In genomic region chr5:142091012-142091411, GRCh38 we compare ENCODE assay signal across 25 cellular contexts. TPM values are rescaled to one million over a fixed set of nuclear protein-coding genes. Genes with fewer than 3 reads are reported as not detected.
DNase-seq lines count a peak whose midpoint lies in the region; ATAC-seq and TF ChIP-seq lines count a peak whose summit lies in the region.
"Had no signal": no experiment of that assay in that cellular context is flagged by ENCODE, and none has a peak within 500 bp of the region (broad histone marks: within the 10 kb centered on the region; RNA-seq: fewer than 3 reads in every experiment).

No MANE protein-coding gene starts in this region.

- H3K4me3 ChIP-seq in CD4-positive, CD25-positive, alpha-beta regulatory T cell (ENCODE audit: low read depth, low read length) = no peak overlapping the region
- H3K4me3 ChIP-seq in brain microvascular endothelial cell (ENCODE audit: low read depth, low read length) = no peak overlapping the region
- H3K4me3 ChIP-seq: BLaER1 treated with 17β-estradiol and CSF1 and Interleukin-3, amounts not matched to agents 10 nM and 100 nM; GM23248; HAP-1 had no signal

- no peak overlapping the region for H3K27ac ChIP-seq in CD4-positive, CD25-positive, alpha-beta regulatory T cell (ENCODE audit: insufficient read depth, low read length, poor library complexity, severe bottlenecking)
- H3K27ac ChIP-seq in brain microvascular endothelial cell = no peak overlapping the region
- H3K27ac ChIP-seq: 22Rv1; BLaER1 treated with 17β-estradiol and CSF1 and Interleukin-3, amounts not matched to agents 10 nM and 100 nM; GM23248; HL-60; KMS-11; RWPE1 had no signal

- no peaks in the 10 kb centered on the region for H3K36me3 ChIP-seq in CD4-positive, CD25-positive, alpha-beta regulatory T cell (ENCODE audit: control insufficient read depth, insufficient read depth, low read length)
- no peaks in the 10 kb centered on the region for H3K36me3 ChIP-seq in brain microvascular endothelial cell (replicated peaks)
- H3K36me3 ChIP-seq: BLaER1 treated with 17β-estradiol and CSF1 and Interleukin-3, amounts not matched to agents 10 nM and 100 nM; HAP-1 had no signal

- CTCF ChIA-PET in activated CD4-positive, alpha-beta T cell treated with anti-CD3 and anti-CD28 coated beads for 36 hours (lab: Charles Lee) = interaction anchor here (1.0 kb wide), 1 partner anchor 75 kb away, joined by 3 read pairs; no protein-coding TSS in a partner anchor
- CTCF ChIA-PET in activated CD8-positive, alpha-beta T cell treated with anti-CD3 and anti-CD28 coated beads, Interleukin-2, amount 10 ng/mL, durations not matched to agents 7 days and 5 days (lab: Charles Lee) = no interaction called here

- POLR2A ChIA-PET in activated CD4-positive, alpha-beta T cell treated with anti-CD3 and anti-CD28 coated beads for 36 hours (lab: Charles Lee) = no interaction called here
- POLR2A ChIA-PET in activated CD8-positive, alpha-beta T cell treated with anti-CD3 and anti-CD28 coated beads, Interleukin-2, amount 10 ng/mL, durations not matched to agents 7 days and 5 days (lab: Charles Lee) = no interaction called here

- no peak overlapping the region for H3K4me3 Mint-ChIP-seq in activated CD4-positive, alpha-beta T cell treated with anti-CD3 and anti-CD28 coated beads for 36 hours
- H3K4me3 Mint-ChIP-seq in CD4-positive, CD25-positive, alpha-beta regulatory T cell = no peak overlapping the region
- no peak overlapping the region for H3K4me3 Mint-ChIP-seq in activated CD8-positive, alpha-beta T cell treated with anti-CD3 and anti-CD28 coated beads, Interleukin-2, amount 10 ng/mL, durations not matched to agents 7 days and 5 days
- no peak overlapping the region for H3K4me3 Mint-ChIP-seq in nephron
- H3K4me3 Mint-ChIP-seq: CD8-positive, alpha-beta memory T cell had no signal

- no peaks in the 10 kb centered on the region for H3K36me3 Mint-ChIP-seq in activated CD4-positive, alpha-beta T cell treated with anti-CD3 and anti-CD28 coated beads for 36 hours (ENCODE audit: low read depth)
- H3K36me3 Mint-ChIP-seq in CD4-positive, CD25-positive, alpha-beta regulatory T cell = no peaks in the 10 kb centered on the region
- no peaks in the 10 kb centered on the region for H3K36me3 Mint-ChIP-seq in activated CD8-positive, alpha-beta T cell treated with anti-CD3 and anti-CD28 coated beads, Interleukin-2, amount 10 ng/mL, durations not matched to agents 7 days and 5 days (ENCODE audit: low read depth)
- no peaks in the 10 kb centered on the region for H3K36me3 Mint-ChIP-seq in nephron (ENCODE audit: low read depth)
- H3K36me3 Mint-ChIP-seq: CD8-positive, alpha-beta memory T cell had no signal

- no peaks in the 10 kb centered on the region for H3K9me3 Mint-ChIP-seq in activated CD4-positive, alpha-beta T cell treated with anti-CD3 and anti-CD28 coated beads for 36 hours (ENCODE audit: low read depth)
- no peaks in the 10 kb centered on the region for H3K9me3 Mint-ChIP-seq in CD4-positive, CD25-positive, alpha-beta regulatory T cell
- H3K9me3 Mint-ChIP-seq in activated CD8-positive, alpha-beta T cell treated with anti-CD3 and anti-CD28 coated beads, Interleukin-2, amount 10 ng/mL, durations not matched to agents 7 days and 5 days (ENCODE audit: insufficient read depth) = no peaks in the 10 kb centered on the region
- H3K9me3 Mint-ChIP-seq in nephron = no peaks in the 10 kb centered on the region
- H3K9me3 Mint-ChIP-seq: CD8-positive, alpha-beta memory T cell had no signal

- no peak for DNase-seq in activated CD4-positive, alpha-beta T cell treated with anti-CD3 and anti-CD28 coated beads for 36 hours
- no peak for DNase-seq in activated CD4-positive, alpha-beta T cell treated with anti-CD3 and anti-CD28 coated beads for 48 hours
- DNase-seq in CD4-positive, CD25-positive, alpha-beta regulatory T cell = no peak
- peak; percentile 14 for DNase-seq in activated CD8-positive, alpha-beta T cell treated with anti-CD3 and anti-CD28 coated beads, Interleukin-2, amount 10 ng/mL, durations not matched to agents 7 days and 5 days
- no peak for DNase-seq in brain microvascular endothelial cell
- DNase-seq in SIG-M5 treated with dmso at 0.1 percent for 504 hours (lab: John Stamatoyannopoulos, UW; ENCODE audit: unreplicated experiment) = no peak
- DNase-seq in NK-92 treated with Interleukin-12 subunit alpha and Interleukin-12 subunit beta, amount 100 ng/mL, for 24 hours (lab: John Stamatoyannopoulos, UW) = no peak
- DNase-seq: ACHN; Calu3; CD8-positive, alpha-beta memory T cell; DMS153; GM23248; NCI-H1092 treated with DMSO at 0.1 percent for 48 hours; NCI-H1436 treated with DMSO at 0.1 percent for 48 hours; NCI-H1930; NCI-H69; SHP77 treated with DMSO at 0.1 percent for 48 hours had no signal

- H3K4me1 Mint-ChIP-seq in activated CD4-positive, alpha-beta T cell treated with anti-CD3 and anti-CD28 coated beads for 36 hours = peaks cover 83% of the 10 kb centered on the region
- H3K4me1 Mint-ChIP-seq in CD4-positive, CD25-positive, alpha-beta regulatory T cell = peaks cover 22 to 63% (median 45%) of the 10 kb centered on the region in 4 donors
- peaks cover 33% of the 10 kb centered on the region for H3K4me1 Mint-ChIP-seq in activated CD8-positive, alpha-beta T cell treated with anti-CD3 and anti-CD28 coated beads, Interleukin-2, amount 10 ng/mL, durations not matched to agents 7 days and 5 days (ENCODE audit: low read depth)
- peaks cover 25% of the 10 kb centered on the region for H3K4me1 Mint-ChIP-seq in nephron

- no peaks in the 10 kb centered on the region for H3K9me3 ChIP-seq in CD4-positive, CD25-positive, alpha-beta regulatory T cell (ENCODE audit: control insufficient read depth in 2 of 2, low read length in 2 of 2)
- H3K9me3 ChIP-seq: HAP-1 had no signal

- intact Hi-C loops in activated CD4-positive, alpha-beta T cell treated with anti-CD3 and anti-CD28 coated beads for 36 hours (cut with DNase I, micrococcal nuclease) = no loop called here

- no peak for ATAC-seq in activated CD4-positive, alpha-beta T cell treated with anti-CD3 and anti-CD28 coated beads for 36 hours
- ATAC-seq in CD4-positive, CD25-positive, alpha-beta regulatory T cell (ENCODE audit: low read depth in 2 of 2) = no peak
- ATAC-seq in activated CD8-positive, alpha-beta T cell treated with anti-CD3 and anti-CD28 coated beads, Interleukin-2, amount 10 ng/mL, durations not matched to agents 7 days and 5 days = no peak
- ATAC-seq: HepG2 had no signal

- H3K27me3 ChIP-seq in CD4-positive, CD25-positive, alpha-beta regulatory T cell (ENCODE audit: control insufficient read depth, insufficient read depth, low read length) = no peaks in the 10 kb centered on the region
- no peaks in the 10 kb centered on the region for H3K27me3 ChIP-seq in brain microvascular endothelial cell (replicated peaks)
- H3K27me3 ChIP-seq: BLaER1 treated with 17β-estradiol and CSF1 and Interleukin-3, amounts not matched to agents 10 nM and 100 nM had no signal

- peak overlapping the region; percentile 55 for H3K27ac Mint-ChIP-seq in activated CD4-positive, alpha-beta T cell treated with anti-CD3 and anti-CD28 coated beads for 36 hours
- H3K27ac Mint-ChIP-seq in CD4-positive, CD25-positive, alpha-beta regulatory T cell = peak overlapping the region in 2 of 3 donors; percentile 8 to 87
- H3K27ac Mint-ChIP-seq in activated CD8-positive, alpha-beta T cell treated with anti-CD3 and anti-CD28 coated beads, Interleukin-2, amount 10 ng/mL, durations not matched to agents 7 days and 5 days = no peak overlapping the region
- H3K27ac Mint-ChIP-seq in nephron = peak overlapping the region in 2 of 3 experiments; percentile 10 to 17

- TF ChIP-seq CTCF in nephron (IDR thresholded peaks at IDR 0.05; ENCODE audit: unreplicated experiment in 3 of 3) (no peak), brain microvascular endothelial cell (IDR thresholded peaks at IDR 0.05; ENCODE audit: low read depth, low read length, missing control alignments) (no peak)

- peaks cover 47% of the 10 kb centered on the region for H3K4me1 ChIP-seq in CD4-positive, CD25-positive, alpha-beta regulatory T cell (ENCODE audit: control insufficient read depth, insufficient read depth, low read length, poor library complexity, severe bottlenecking)
- H3K4me1 ChIP-seq: HAP-1 had no signal

- H3K27me3 Mint-ChIP-seq in activated CD4-positive, alpha-beta T cell treated with anti-CD3 and anti-CD28 coated beads for 36 hours = no peaks in the 10 kb centered on the region
- peaks cover 4% of the 10 kb centered on the region for H3K27me3 Mint-ChIP-seq in CD4-positive, CD25-positive, alpha-beta regulatory T cell
- no peaks in the 10 kb centered on the region for H3K27me3 Mint-ChIP-seq in activated CD8-positive, alpha-beta T cell treated with anti-CD3 and anti-CD28 coated beads, Interleukin-2, amount 10 ng/mL, durations not matched to agents 7 days and 5 days (ENCODE audit: low read depth)
- no peaks in the 10 kb centered on the region for H3K27me3 Mint-ChIP-seq in nephron (ENCODE audit: low read depth)

- in situ Hi-C loops in brain microvascular endothelial cell (cut with HindIII; ENCODE audit: low pct_ligation_motif_present, low sequenced_read_pairs) = no loop called here

RNA-seq across cellular contexts. Expression of gene NDFIP1, which starts 17.6 kb away (rescaled TPM):
- 10 to 100 TPM; 54.9 to 86.7 TPM for total RNA-seq in activated CD4-positive, alpha-beta T cell treated with anti-CD3 and anti-CD28 coated beads for 36 hours
- 109 TPM for total RNA-seq in CD4-positive, CD25-positive, alpha-beta regulatory T cell
- polyA plus RNA-seq in CD4-positive, CD25-positive, alpha-beta regulatory T cell = 10 to 100 TPM; 68.2 to 89.3 (median 78.6) TPM
- total RNA-seq in activated CD8-positive, alpha-beta T cell treated with anti-CD3 and anti-CD28 coated beads, Interleukin-2, amount 10 ng/mL, durations not matched to agents 7 days and 5 days = 10 to 100 TPM; 47.2 TPM
